8 cellular contexts compared by ENCODE assay signal in genomic region chr5:5422819-5423515, GRCh38. TPM values are rescaled to one million over a fixed set of nuclear protein-coding genes. Genes with fewer than 3 reads are reported as not detected.
DNase-seq lines count a peak whose midpoint lies in the region; ATAC-seq and TF ChIP-seq lines count a peak whose summit lies in the region.

No MANE protein-coding gene starts in this region.

- ATAC-seq in heart right ventricle = peak in 1 of 8 donors; percentile 1
- ATAC-seq in Right ventricle myocardium inferior = no peak
- ATAC-seq in HG02884 (IDR thresholded peaks at IDR 0.05; ENCODE audit: unreplicated experiment) = peak; percentile 6

- peak overlapping the region; percentile 82 to 99 (median 96) for H3K27ac ChIP-seq in heart right ventricle
- H3K27ac ChIP-seq in RWPE1 = peak overlapping the region; percentile 96

- H3K27ac Mint-ChIP-seq in osteocyte (ENCODE audit: unreplicated experiment) = no peak overlapping the region

- H3K36me3 ChIP-seq in heart right ventricle = no peaks in the 10 kb centered on the region

- no peaks in the 10 kb centered on the region for H3K9me3 ChIP-seq in heart right ventricle

- no peaks in the 10 kb centered on the region for H3K9me3 Mint-ChIP-seq in osteocyte (ENCODE audit: unreplicated experiment)

- H3K36me3 Mint-ChIP-seq in osteocyte (ENCODE audit: unreplicated experiment) = peaks cover 2% of the 10 kb centered on the region

- peak overlapping the region; percentile 95 for H3K4me3 Mint-ChIP-seq in osteocyte (ENCODE audit: unreplicated experiment)

- H3K4me3 ChIP-seq in heart right ventricle (peak overlapping the region; percentile 73 to 100 (median 94)), epithelial cell of proximal tubule (ENCODE audit: low read depth, low read length) (peak overlapping the region; percentile 99)

- CTCF ChIA-PET in RWPE1 (lab: Yijun Ruan, JAX) = interaction anchor here (0.7 kb wide), 2 partner anchors 17 to 39 kb away, joined by 3 read pairs; no protein-coding TSS in a partner anchor

- no peak for DNase-seq in heart right ventricle
- DNase-seq in Right ventricle myocardium inferior (ENCODE audit: missing footprints) = no peak
- DNase-seq in RWPE1 (ENCODE audit: low spot score) = peak; percentile 18
- DNase-seq in epithelial cell of proximal tubule (ENCODE audit: low read depth) = no peak
- no peak for DNase-seq in osteocyte (ENCODE audit: extremely low spot score, unreplicated experiment)
- no peak for DNase-seq in ureter (ENCODE audit: low spot score)
- no peak for DNase-seq in posterior vena cava (ENCODE audit: low spot score)

- POLR2A ChIA-PET in RWPE1 (lab: Yijun Ruan, JAX; ENCODE audit: low non-redundant PET) = no interaction called here

- H3K4me1 Mint-ChIP-seq in osteocyte (ENCODE audit: unreplicated experiment) = peaks cover 31% of the 10 kb centered on the region

- WGBS in heart right ventricle, 2 donors = 0 to 1% methylated on average over 47 to 58 of the region's 58 CpGs

- TF ChIP-seq CTCF in heart right ventricle (IDR thresholded peaks at IDR 0.05) (no peak), RWPE1 (conservative IDR thresholded peaks at IDR 0.05; ENCODE audit: low read depth) (no peak), epithelial cell of proximal tubule (conservative IDR thresholded peaks at IDR 0.05; ENCODE audit: low read depth, low read length) (no peak), osteocyte (IDR thresholded peaks at IDR 0.05) (no peak)

- peaks cover 9 to 62% (median 48%) of the 10 kb centered on the region in 9 donors for H3K4me1 ChIP-seq in heart right ventricle

- intact Hi-C loops in heart right ventricle (cut with DNase I) = loop anchor here in 1 of 10 donors (5.0 kb wide), 1 partner anchor 546 kb away; no protein-coding TSS in a partner anchor
- intact Hi-C loops in Right ventricle myocardium inferior (cut with DNase I) = no loop called here
- intact Hi-C loops in posterior vena cava (cut with DNase I) = loop anchor here in 1 of 2 donors (10.0 kb wide), 1 partner anchor 548 kb away; no protein-coding TSS in a partner anchor

- no peaks in the 10 kb centered on the region for H3K27me3 ChIP-seq in heart right ventricle

- no peaks in the 10 kb centered on the region for H3K27me3 Mint-ChIP-seq in osteocyte (ENCODE audit: unreplicated experiment)

RNA-seq across cellular contexts. Expression of gene ICE1, which starts 0.5 kb away (rescaled TPM):
- total RNA-seq in heart right ventricle (10 to 100 TPM; 16.7 to 20.3 (median 18.6) TPM), Right ventricle myocardium inferior (18.3 TPM), epithelial cell of proximal tubule (16.1 and 19.1 TPM in 2 replicates), osteocyte (27.0 and 27.7 TPM in 2 replicates), ureter (33.2 TPM), posterior vena cava (10 to 100 TPM; 29.9 to 30.4 TPM)
- 1 to 10 TPM; 4.8 to 6.3 TPM for polyA plus RNA-seq in heart right ventricle
